In genomic region chr20:49894073-49894470, GRCh38 we compare ENCODE assay signal across 12 cellular contexts. TPM values are rescaled to one million over a fixed set of nuclear protein-coding genes. Genes with fewer than 3 reads are reported as not detected.
DNase-seq lines count a peak whose midpoint lies in the region; ATAC-seq, FAIRE-seq and TF ChIP-seq lines count a peak whose summit lies in the region.
"Had no signal": no experiment of that assay in that cellular context is flagged by ENCODE, and none has a peak within 500 bp of the region (broad histone marks: within the 10 kb centered on the region; RNA-seq: fewer than 3 reads in every experiment).

No MANE protein-coding gene starts in this region.

- intact Hi-C loops in right lobe of liver (cut with DNase I) = no loop called here
- intact Hi-C loops in GM12878 (cut with micrococcal nuclease; ENCODE audit: unreplicated experiment) = no loop called here

- no peak overlapping the region for H3K4me3 ChIP-seq in liver (ENCODE audit: low read depth in 1 of 3, low read length in 3 of 3)
- no peak overlapping the region for H3K4me3 ChIP-seq in right lobe of liver
- H3K4me3 ChIP-seq in OCI-LY1 (ENCODE audit: low read depth, low read length, poor library complexity, severe bottlenecking) = no peak overlapping the region
- 0 out of 2 replicates have a peak overlapping the region, but pooled peaks have one; percentile 0 for H3K4me3 ChIP-seq in GM12878
- H3K4me3 ChIP-seq: colonic mucosa, tibial nerve had no signal

- TF ChIP-seq POLR2A in right lobe of liver (IDR thresholded peaks at IDR 0.05) (no peak), GM12878 (IDR thresholded peaks at IDR 0.05; ENCODE audit: low read depth, low read length) (no peak)

- H3F3A ChIP-seq in OCI-LY1 (ENCODE audit: insufficient read depth, low read length) = no peaks in the 10 kb centered on the region

- SMC1A ChIA-PET in GM12878 (lab: Charles Lee; ENCODE audit: uncharacterized antibody, unreplicated experiment) = interaction anchor here (0.6 to 1.6 kb wide), 3 partner anchors 17 to 366 kb away, joined by 3 to 4 read pairs (median 4); no protein-coding TSS in a partner anchor

- H4K20me1 ChIP-seq in OCI-LY1 (ENCODE audit: insufficient read depth, low read length) = no peaks in the 10 kb centered on the region
- H4K20me1 ChIP-seq in GM12878 (ENCODE audit: control insufficient read depth, insufficient read depth) = no peaks in the 10 kb centered on the region

- no peak for ATAC-seq in right lobe of liver
- peak; percentile 81 for ATAC-seq in GM12878
- peak; percentile 83 for ATAC-seq in stimulated activated naive CD8-positive, alpha-beta T cell treated with anti-CD3 and anti-CD28 coated beads, Interleukin-15, amount 100 ng/mL, for 72 hours
- ATAC-seq in GM21381 (IDR thresholded peaks at IDR 0.05; ENCODE audit: unreplicated experiment) = no peak

- no peak for TF ChIP-seq RAD21 in liver (IDR thresholded peaks at IDR 0.05)
- TF ChIP-seq RAD21 in GM12878 (IDR thresholded peaks at IDR 0.05; ENCODE audit: insufficient read depth, low read depth, low read length) = no peak

- H3K9me2 ChIP-seq in OCI-LY1 (ENCODE audit: low read depth, low read length) = no peaks in the 10 kb centered on the region

- no peaks in the 10 kb centered on the region for H3K27me3 Mint-ChIP-seq in stimulated activated naive CD8-positive, alpha-beta T cell treated with anti-CD3 and anti-CD28 coated beads, Interleukin-15, amount 100 ng/mL, for 72 hours

- H3K9me3 ChIP-seq in liver (ENCODE audit: control insufficient read depth in 4 of 4, low read length in 3 of 4) (no peaks in the 10 kb centered on the region), right lobe of liver (no peaks in the 10 kb centered on the region), OCI-LY1 (ENCODE audit: low read length) (0 out of 2 replicates have a peak, but pooled peaks cover 4% of the 10 kb centered on the region), GM12878 (replicated peaks; ENCODE audit: control insufficient read depth, insufficient read depth, low read length) (no peaks in the 10 kb centered on the region)
- H3K9me3 ChIP-seq: colonic mucosa, tibial nerve had no signal

- POLR2A ChIA-PET in GM12878 (lab: Charles Lee) = no interaction called here

- H3K4me2 ChIP-seq in OCI-LY1 (ENCODE audit: low read length) (peak overlapping the region; percentile 20; the same call in 1 of the 2 replicates), GM12878 (ENCODE audit: control insufficient read depth, insufficient read depth) (peak overlapping the region; percentile 92)

- H3K27ac ChIP-seq in liver (ENCODE audit: low read depth in 1 of 2, low read length in 2 of 2) (peak overlapping the region; percentile 48), right lobe of liver (no peak overlapping the region), OCI-LY1 (ENCODE audit: low read depth, low read length, poor library complexity, severe bottlenecking) (no peak overlapping the region), GM12878 (ENCODE audit: control insufficient read depth, insufficient read depth) (peak overlapping the region; percentile 73)
- H3K27ac ChIP-seq: colonic mucosa had no signal

- DNase-seq in right lobe of liver (no peak), GM12878 (ENCODE audit: low read depth, low spot score) (peak; percentile 40), ACHN (no peak), NCI-H2171 treated with DMSO at 0.1 percent for 48 hours (lab: John Stamatoyannopoulos, UW) (no peak)
- DNase-seq in stimulated activated naive CD8-positive, alpha-beta T cell treated with anti-CD3 and anti-CD28 coated beads, Interleukin-15, amount 100 ng/mL, for 72 hours = peak in 1 of 2 donors; percentile 39
- DNase-seq: colonic mucosa, NCI-H748 treated with DMSO at 0.1 percent for 48 hours had no signal

- no peaks in the 10 kb centered on the region for H3K27me3 ChIP-seq in liver (ENCODE audit: control insufficient read depth in 4 of 4, insufficient read depth in 4 of 4, low read length in 3 of 4)
- H3K27me3 ChIP-seq in right lobe of liver = no peaks in the 10 kb centered on the region
- H3K27me3 ChIP-seq in OCI-LY1 (ENCODE audit: insufficient read depth, low read length) = no peaks in the 10 kb centered on the region
- H3K27me3 ChIP-seq in GM12878 (replicated peaks in 1 of 2; ENCODE audit: control insufficient read depth in 2 of 2, insufficient read depth in 2 of 2, low read length in 1 of 2) = no peaks in the 10 kb centered on the region
- H3K27me3 ChIP-seq: colonic mucosa, tibial nerve had no signal

- peaks cover 24% of the 10 kb centered on the region for H3K4me1 Mint-ChIP-seq in stimulated activated naive CD8-positive, alpha-beta T cell treated with anti-CD3 and anti-CD28 coated beads, Interleukin-15, amount 100 ng/mL, for 72 hours

- CTCF ChIA-PET in GM12878 (lab: Yijun Ruan, JAX) = interaction anchor here (1.3 kb wide), 2 partner anchors 283 to 286 kb away, joined by 3 to 5 read pairs; no protein-coding TSS in a partner anchor

- no peak for TF ChIP-seq CTCF in liver (IDR thresholded peaks at IDR 0.05; ENCODE audit: low read depth, low read length, missing input control)
- no peak for TF ChIP-seq CTCF in right lobe of liver (IDR thresholded peaks at IDR 0.05)
- no peak for TF ChIP-seq CTCF in OCI-LY1 (IDR thresholded peaks at IDR 0.05; ENCODE audit: low read length)
- TF ChIP-seq CTCF in GM12878 (IDR thresholded peaks at IDR 0.05 in 2 of 3, conservative IDR thresholded peaks at IDR 0.05 in 1 of 3; ENCODE audit: control insufficient read depth in 2 of 3, extremely low read depth in 1 of 3, insufficient read depth in 1 of 3, low read depth in 3 of 3, low read length in 3 of 3) = no peak

- H3K4me3 Mint-ChIP-seq in stimulated activated naive CD8-positive, alpha-beta T cell treated with anti-CD3 and anti-CD28 coated beads, Interleukin-15, amount 100 ng/mL, for 72 hours = peak overlapping the region in 1 of 2 donors; percentile 56

- H3K9me3 Mint-ChIP-seq in stimulated activated naive CD8-positive, alpha-beta T cell treated with anti-CD3 and anti-CD28 coated beads, Interleukin-15, amount 100 ng/mL, for 72 hours = no peaks in the 10 kb centered on the region

- peaks cover 17 to 61% (median 46%) of the 10 kb centered on the region in 4 donors for H3K4me1 ChIP-seq in liver (ENCODE audit: control insufficient read depth in 4 of 4, insufficient read depth in 4 of 4, low read length in 3 of 4)
- peaks cover 0 to 65% (median 34%) of the 10 kb centered on the region in 4 donors for H3K4me1 ChIP-seq in right lobe of liver
- H3K4me1 ChIP-seq in OCI-LY1 (ENCODE audit: insufficient read depth, low read length, severe bottlenecking) = peaks cover 18% of the 10 kb centered on the region
- peaks cover 23% of the 10 kb centered on the region for H3K4me1 ChIP-seq in GM12878 (ENCODE audit: control insufficient read depth, insufficient read depth, low read length)
- H3K4me1 ChIP-seq: colonic mucosa had no signal

- H3K79me2 ChIP-seq in OCI-LY1 (ENCODE audit: insufficient read depth, low read length) (no peaks in the 10 kb centered on the region), GM12878 (ENCODE audit: control insufficient read depth, insufficient read depth, low read length) (no peaks in the 10 kb centered on the region)

- no TSS peak for BruUV-seq in GM12878 (replicated peaks; lab: Mats Ljungman, UMichigan)

- H3K9ac ChIP-seq in liver (ENCODE audit: low read depth in 1 of 2, low read length in 2 of 2) = no peak overlapping the region
- H3K9ac ChIP-seq in OCI-LY1 (ENCODE audit: low read length) = no peak overlapping the region
- peak overlapping the region; percentile 51 for H3K9ac ChIP-seq in GM12878 (ENCODE audit: control insufficient read depth, insufficient read depth, low read length)

- H2AFZ ChIP-seq in OCI-LY1 (ENCODE audit: low read length) (no peak overlapping the region), GM12878 (ENCODE audit: control insufficient read depth, low read depth, low read length) (peak overlapping the region; percentile 65)

- H3K36me3 ChIP-seq in liver (ENCODE audit: control insufficient read depth in 4 of 4, insufficient read depth in 3 of 4, low read depth in 1 of 4, low read length in 3 of 4) = no peaks in the 10 kb centered on the region
- no peaks in the 10 kb centered on the region for H3K36me3 ChIP-seq in right lobe of liver
- peaks cover 15% of the 10 kb centered on the region; the same call in 1 of the 2 replicates for H3K36me3 ChIP-seq in OCI-LY1 (ENCODE audit: insufficient read depth, low read length)
- peaks cover 0 to 6% of the 10 kb centered on the region in 2 experiments; a peak in 2 of 4 replicates for H3K36me3 ChIP-seq in GM12878 (ENCODE audit: control insufficient read depth in 2 of 2, insufficient read depth in 2 of 2, low read length in 1 of 2)
- H3K36me3 ChIP-seq: colonic mucosa had no signal

- in situ Hi-C loops in GM12878 (cut with MboI) (no loop called here), ACHN (cut with HindIII; ENCODE audit: low pct_ligation_motif_present, low pct_unique_long_range_greater_than_20kb, low sequenced_read_pairs) (no loop called here)

- FAIRE-seq in GM12878 (lab: Jason Lieb, UNC) = peak; percentile 86
- FAIRE-seq: frontal cortex had no signal

- TF ChIP-seq EP300 in GM12878 (IDR thresholded peaks at IDR 0.05; ENCODE audit: borderline replicate concordance in 1 of 2, control insufficient read depth in 1 of 2, low read depth in 2 of 2, low read length in 2 of 2) = no peak

- peak overlapping the region; percentile 72 to 89 for H3K27ac Mint-ChIP-seq in stimulated activated naive CD8-positive, alpha-beta T cell treated with anti-CD3 and anti-CD28 coated beads, Interleukin-15, amount 100 ng/mL, for 72 hours

- 68% methylated on average over 6 of the region's 6 CpGs for WGBS in liver
- 53% methylated on average over 6 of the region's 6 CpGs for WGBS in right lobe of liver (ENCODE audit: insufficient coverage, low coverage, low lambda C conversion rate, missing lambda C conversion rate)
- 1% methylated on average over 6 of the region's 6 CpGs for WGBS in GM12878 (ENCODE audit: insufficient coverage, insufficient replicate concordance, low lambda C conversion rate, missing lambda C conversion rate)

- RAD21 ChIA-PET in GM12878 (lab: Charles Lee; ENCODE audit: unreplicated experiment) = no interaction called here

RNA-seq across cellular contexts. Expression of gene SPATA2, which starts 21.3 kb away (rescaled TPM):
- total RNA-seq in liver (1 to 10 TPM; 1.3 to 1.5 TPM), right lobe of liver (1 to 10 TPM; 1.9 to 3.6 (median 2.9) TPM), GM12878 (2014; rRNA removed) (3.7 and 5.3 TPM in 2 replicates), GM12878 (2014; rRNA removed; fragmentation: Illumina TruSeq; extraction: Trizol) (2.9 and 3.4 TPM in 2 replicates), GM12878 (2021) (10.1 and 11.7 TPM in 2 replicates)
- polyA plus RNA-seq in liver (1 to 10 TPM; 1.2 to 3.4 TPM), GM12878 (2011; rRNA removed) (2.8 and 5.5 TPM in 2 replicates), GM12878 (2014; fragmentation: Illumina TruSeq; extraction: Trizol) (4.6 and 5.7 TPM in 2 replicates), GM12878 (2014; fragmentation: Nextera tagmentation; extraction: Ambion mirVana) (1 to 10 TPM in 1 of 2 experiments, under 1 TPM in 1; 0.93 to 1.3 TPM), GM12878 (2014; rRNA removed) (6.4 and 7.8 TPM in 2 replicates), GM12878 (2016; fragmentation: Nextera tagmentation; extraction: Ambion mirVana) (1 to 10 TPM; 7.9 to 8.7 TPM)
- 5.1 and 5.4 TPM in 2 replicates for total RNA-seq in GM12878 (2013; cell fraction: nucleolus; rRNA removed)
- 3.2 TPM for polyA plus RNA-seq in GM12878 (2011; ENCODE audit: low read depth)
- polyA plus RNA-seq in GM12878 (2011; cell fraction: cytosol; rRNA removed) = 5.0 and 5.7 TPM in 2 replicates
- 5.2 and 6.5 TPM in 2 replicates for polyA plus RNA-seq in GM12878 (2011; cell fraction: nucleus; rRNA removed)
- polyA plus RNA-seq in GM12878 (2012) = 6.0 and 6.2 TPM in 2 replicates
- polyA minus RNA-seq in GM12878 (2011; rRNA and poly(A)+ RNA removed) = 3.8 and 5.0 TPM in 2 replicates
- polyA minus RNA-seq in GM12878 (2011; cell fraction: cytosol; rRNA and poly(A)+ RNA removed) = 2.9 and 3.7 TPM in 2 replicates
- 2.3 and 4.9 TPM in 2 replicates for polyA minus RNA-seq in GM12878 (2011; cell fraction: nucleus; rRNA and poly(A)+ RNA removed)

RNA-seq across cellular contexts. Expression of gene RNF114, which starts 42.1 kb away (rescaled TPM):
- total RNA-seq in liver (10 to 100 TPM; 30.9 to 87.9 TPM), right lobe of liver (100 to 1,000 TPM in 1 of 6 experiments, 10 to 100 TPM in 5; 38.6 to 113 (median 44.9) TPM), GM12878 (2014; rRNA removed) (48.0 and 48.3 TPM in 2 replicates), GM12878 (2014; rRNA removed; fragmentation: Illumina TruSeq; extraction: Trizol) (36.6 and 39.1 TPM in 2 replicates), GM12878 (2021) (56.9 and 62.9 TPM in 2 replicates)
- polyA plus RNA-seq in liver (10 to 100 TPM; 33.8 to 48.0 TPM), GM12878 (2011; rRNA removed) (80.1 and 90.7 TPM in 2 replicates), GM12878 (2014; fragmentation: Illumina TruSeq; extraction: Trizol) (42.3 and 46.4 TPM in 2 replicates), GM12878 (2014; fragmentation: Nextera tagmentation; extraction: Ambion mirVana) (10 to 100 TPM; 28.0 to 33.2 TPM), GM12878 (2014; rRNA removed) (38.9 and 44.3 TPM in 2 replicates), GM12878 (2016; fragmentation: Nextera tagmentation; extraction: Ambion mirVana) (10 to 100 TPM; 75.3 to 82.3 TPM)
- 82.6 and 90.8 TPM in 2 replicates for total RNA-seq in GM12878 (2013; cell fraction: nucleolus; rRNA removed)
- polyA plus RNA-seq in GM12878 (2011; ENCODE audit: low read depth) = 38.0 TPM
- 122 and 152 TPM in 2 replicates for polyA plus RNA-seq in GM12878 (2011; cell fraction: cytosol; rRNA removed)
- 73.6 and 94.1 TPM in 2 replicates for polyA plus RNA-seq in GM12878 (2011; cell fraction: nucleus; rRNA removed)
- polyA plus RNA-seq in GM12878 (2012) = 53.8 and 60.3 TPM in 2 replicates
- 63.7 and 66.8 TPM in 2 replicates for polyA minus RNA-seq in GM12878 (2011; rRNA and poly(A)+ RNA removed)
- 24.3 and 36.8 TPM in 2 replicates for polyA minus RNA-seq in GM12878 (2011; cell fraction: cytosol; rRNA and poly(A)+ RNA removed)
- polyA minus RNA-seq in GM12878 (2011; cell fraction: nucleus; rRNA and poly(A)+ RNA removed) = 19.6 and 32.6 TPM in 2 replicates

Comparison
In these comparisons a context has a peak if more than half of its experiments do, and no peak if none do; other contexts are left out.
1. H3K27ac ChIP-seq: peak in liver (2 of 2) and GM12878 (single experiment); none in right lobe of liver (0 of 3) and OCI-LY1 (single experiment).
2. ATAC-seq: peak in GM12878 (single experiment) and stimulated activated naive CD8-positive, alpha-beta T cell treated with anti-CD3 and anti-CD28 coated beads, Interleukin-15, amount 100 ng/mL, for 72 hours (single experiment); none in right lobe of liver (0 of 4) and GM21381 (single experiment).